ENCODE assay signal across 12 cellular contexts in the genomic region with DNA sequence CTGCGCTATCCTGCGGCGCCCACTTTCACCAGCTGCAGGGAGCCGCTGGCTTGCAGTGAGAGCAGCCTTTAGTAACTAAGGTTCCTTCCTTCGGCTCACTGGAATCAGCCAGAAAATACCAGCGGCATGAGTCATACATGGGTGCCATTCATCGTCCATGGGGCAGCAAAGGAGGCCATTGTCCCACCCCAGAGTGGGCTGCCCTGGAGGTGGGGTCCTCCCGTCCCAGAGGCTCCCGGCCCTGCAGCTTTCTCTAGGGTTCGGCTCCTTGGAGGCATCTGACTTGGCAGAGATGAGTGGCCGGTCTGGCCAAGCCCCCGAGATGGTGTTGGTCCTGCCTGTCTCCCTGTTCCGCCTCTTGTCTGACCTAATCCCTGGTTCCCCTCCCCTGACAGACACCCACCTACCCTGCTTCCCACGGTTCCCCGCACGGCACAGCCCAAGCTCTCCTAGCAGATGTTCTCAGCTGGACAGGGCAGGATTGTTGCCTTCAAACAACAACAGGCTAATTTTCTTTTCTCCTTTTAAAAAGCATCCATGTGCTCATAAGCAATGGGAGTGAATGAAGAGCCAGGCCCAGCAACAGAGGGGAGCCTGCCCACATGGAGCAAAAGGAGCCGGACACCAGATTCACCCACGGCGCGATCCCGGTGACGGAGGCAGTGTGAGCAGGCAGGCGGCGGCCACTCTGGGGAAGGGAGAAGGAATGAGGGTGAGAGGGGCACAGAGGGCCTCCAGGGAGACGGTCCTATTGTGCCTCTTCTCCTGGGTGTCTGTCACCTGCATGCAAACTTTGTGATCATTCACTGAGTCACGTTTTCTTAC.
DNase-seq lines count a peak whose midpoint lies in the region; ATAC-seq and TF ChIP-seq lines count a peak whose summit lies in the region.
"Had no signal": no experiment of that assay in that cellular context is flagged by ENCODE, and none has a peak within 500 bp of the region (broad histone marks: within the 10 kb centered on the region; RNA-seq: fewer than 3 reads in every experiment).

No MANE protein-coding gene starts in this region.

- H3K9me3 ChIP-seq in A673 (ENCODE audit: low read depth, low read length, poor library complexity, severe bottlenecking) (no peaks in the 10 kb centered on the region), MG63 (no peaks in the 10 kb centered on the region), mucosa of descending colon (no peaks in the 10 kb centered on the region)
- H3K9me3 ChIP-seq: neutrophil had no signal

- DNase-seq in A673 (ENCODE audit: low spot score) (peak; percentile 71), MG63 (peak; percentile 50), fibroblast of gingiva (ENCODE audit: low read depth) (peak; percentile 41), mucosa of descending colon (peak; percentile 21 to 45 (median 22)), NCI-H748 treated with DMSO at 0.1 percent for 48 hours (lab: John Stamatoyannopoulos, UW) (no peak), NCI-H748 (lab: John Stamatoyannopoulos, UW; ENCODE audit: unreplicated experiment) (no peak)
- DNase-seq in NK-92 treated with Interleukin-12 subunit alpha and Interleukin-12 subunit beta, amount 100 ng/mL, for 24 hours (lab: John Stamatoyannopoulos, UW), result no peak
- DNase-seq in stimulated activated naive B cell treated with anti-CD40 and anti-IgM and Interleukin-4, amounts not matched to agents 10 μg/mL and 1 μg/mL and 100 μg/mL, for 72 hours, result no peak
- DNase-seq: activated CD4-positive, alpha-beta T cell treated with anti-CD3 and anti-CD28 coated beads, Interleukin-2, amount 50 U/mL, for 4 hours; NCI-H524 treated with DMSO at 0.1 percent for 48 hours had no signal

- no peaks in the 10 kb centered on the region for H3K36me3 Mint-ChIP-seq in stimulated activated naive B cell treated with anti-CD40 and anti-IgM and Interleukin-4, amounts not matched to agents 10 μg/mL and 1 μg/mL and 100 μg/mL, for 72 hours

- peaks cover 2 to 5% of the 10 kb centered on the region in 2 donors for H3K4me1 Mint-ChIP-seq in stimulated activated naive B cell treated with anti-CD40 and anti-IgM and Interleukin-4, amounts not matched to agents 10 μg/mL and 1 μg/mL and 100 μg/mL, for 72 hours

- H3K36me3 ChIP-seq in A673 (ENCODE audit: insufficient read depth, low read length, poor library complexity, severe bottlenecking) (no peaks in the 10 kb centered on the region), MG63 (no peaks in the 10 kb centered on the region), mucosa of descending colon (ENCODE audit: low read depth) (no peaks in the 10 kb centered on the region)
- H3K36me3 ChIP-seq: neutrophil had no signal

- H3K27ac ChIP-seq in A673 (ENCODE audit: low read depth, low read length, poor library complexity, severe bottlenecking), result no peak overlapping the region
- H3K27ac ChIP-seq: neutrophil had no signal

- H3K27me3 Mint-ChIP-seq in stimulated activated naive B cell treated with anti-CD40 and anti-IgM and Interleukin-4, amounts not matched to agents 10 μg/mL and 1 μg/mL and 100 μg/mL, for 72 hours, result peaks cover 15 to 27% of the 10 kb centered on the region in 2 donors

- no peak overlapping the region for H3K27ac Mint-ChIP-seq in stimulated activated naive B cell treated with anti-CD40 and anti-IgM and Interleukin-4, amounts not matched to agents 10 μg/mL and 1 μg/mL and 100 μg/mL, for 72 hours
- H3K27ac Mint-ChIP-seq: dendritic cell treated with granulocyte-macrophage colony-stimulating factor and Interleukin-4, amounts not matched to agents 40 ng/mL and 50 ng/mL, for 4 days had no signal

- ATAC-seq in mucosa of descending colon, result peak; percentile 34
- no peak for ATAC-seq in stimulated activated naive B cell treated with anti-CD40 and anti-IgM and Interleukin-4, amounts not matched to agents 10 μg/mL and 1 μg/mL and 100 μg/mL, for 72 hours (replicated peaks)

- H3K4me1 ChIP-seq in A673 (ENCODE audit: insufficient read depth, low read length, poor library complexity, severe bottlenecking) (peaks cover 12% of the 10 kb centered on the region), mucosa of descending colon (ENCODE audit: low read depth) (no peaks in the 10 kb centered on the region)

- H3K4me3 ChIP-seq in A673 (ENCODE audit: low read depth, low read length, poor library complexity, severe bottlenecking) (no peak overlapping the region), MG63 (no peak overlapping the region), mucosa of descending colon (no peak overlapping the region)

- peaks cover 0 to 3% of the 10 kb centered on the region in 2 donors for H3K9me3 Mint-ChIP-seq in stimulated activated naive B cell treated with anti-CD40 and anti-IgM and Interleukin-4, amounts not matched to agents 10 μg/mL and 1 μg/mL and 100 μg/mL, for 72 hours
- H3K9me3 Mint-ChIP-seq: dendritic cell treated with granulocyte-macrophage colony-stimulating factor and Interleukin-4, amounts not matched to agents 40 ng/mL and 50 ng/mL, for 4 days had no signal

- POLR2A ChIA-PET in A673 (lab: Charles Lee; ENCODE audit: low non-redundant PET), result no interaction called here

- H3K27me3 ChIP-seq in A673 (replicated peaks; ENCODE audit: insufficient read depth, low read depth, low read length, poor library complexity), result no peaks in the 10 kb centered on the region
- H3K27me3 ChIP-seq in MG63, result no peaks in the 10 kb centered on the region

- no TSS peak for BruUV-seq in A673 (replicated peaks; lab: Mats Ljungman, UMichigan)

- CTCF ChIA-PET in A673 (lab: Charles Lee), result no interaction called here

- no peak overlapping the region for H3K4me3 Mint-ChIP-seq in stimulated activated naive B cell treated with anti-CD40 and anti-IgM and Interleukin-4, amounts not matched to agents 10 μg/mL and 1 μg/mL and 100 μg/mL, for 72 hours
- H3K4me3 Mint-ChIP-seq: dendritic cell treated with granulocyte-macrophage colony-stimulating factor and Interleukin-4, amounts not matched to agents 40 ng/mL and 50 ng/mL, for 4 days had no signal

- TF ChIP-seq CTCF in A673 (conservative IDR thresholded peaks at IDR 0.05; ENCODE audit: low read depth, low read length) (no peak), mucosa of descending colon (IDR thresholded peaks at IDR 0.05) (no peak)

- intact Hi-C loops in A673 (cut with micrococcal nuclease; ENCODE audit: unreplicated experiment) (no loop called here), mucosa of descending colon (cut with DNase I, micrococcal nuclease) (no loop called here)

Comparison
In these comparisons a context has a peak if more than half of its experiments do, and no peak if none do; other contexts are left out.
1. DNase-seq: peak in A673 (single experiment), MG63 (single experiment), fibroblast of gingiva (single experiment) and mucosa of descending colon (3 of 3); none in NCI-H748 treated with DMSO at 0.1 percent for 48 hours (single experiment), NCI-H748 (single experiment), NK-92 treated with Interleukin-12 subunit alpha and Interleukin-12 subunit beta, amount 100 ng/mL, for 24 hours (single experiment) and stimulated activated naive B cell treated with anti-CD40 and anti-IgM and Interleukin-4, amounts not matched to agents 10 μg/mL and 1 μg/mL and 100 μg/mL, for 72 hours (single experiment).